In the genomic region with DNA sequence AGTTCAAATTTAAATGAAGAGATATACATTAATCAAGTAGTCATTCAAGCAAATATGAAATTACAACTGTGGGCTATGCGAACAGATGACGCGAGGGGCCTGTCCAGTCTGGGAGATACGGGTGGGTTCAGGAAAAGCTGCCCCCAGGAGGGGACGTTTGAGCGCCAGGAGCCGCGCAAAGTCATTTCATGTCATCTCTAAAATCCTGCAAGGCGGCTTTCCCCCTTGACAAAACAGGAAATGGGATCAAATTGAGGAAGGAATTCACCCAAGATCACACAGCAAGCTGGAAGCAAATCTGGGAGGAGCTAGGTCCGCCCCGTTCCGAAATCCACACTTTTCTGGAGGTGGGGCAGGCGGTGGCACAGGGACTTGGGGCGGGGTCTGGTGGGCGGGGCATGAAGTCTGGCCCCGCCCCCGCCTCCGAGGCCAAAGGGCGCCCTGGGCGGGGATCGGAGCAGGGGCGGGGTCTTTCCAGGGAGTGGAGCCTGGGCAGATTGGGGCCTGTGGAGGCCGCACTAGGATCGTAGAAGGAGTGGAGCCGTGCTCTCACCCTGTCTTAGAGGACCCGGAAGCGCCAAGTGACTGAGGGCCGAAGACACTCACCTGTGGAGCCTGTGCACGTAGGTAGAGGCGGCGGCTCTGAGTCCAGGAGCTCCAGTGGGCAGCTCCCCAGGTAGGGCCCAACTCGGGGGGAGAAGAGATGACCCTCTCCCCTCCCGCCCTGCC, we compare ENCODE assay signal across 1 cellular context.
TF ChIP-seq lines count a peak whose summit lies in the region.

Gene LPIN3 (plus strand): TSS at position 495 of the 729 bp plus-strand sequence. CDS start 4,983 bp downstream, outside the sequence.

TF ChIP-seq in liver, 16 proteins besides CTCF, POLR2A, EP300 and RAD21 (continued from another document):
- no peak for TF ChIP-seq ATF3 (IDR thresholded peaks at IDR 0.05)
- peak; percentile 60 for TF ChIP-seq YY1 (IDR thresholded peaks at IDR 0.05)
- TF ChIP-seq NR2F2 (IDR thresholded peaks at IDR 0.05), result peak; percentile 63
- TF ChIP-seq JUND (IDR thresholded peaks at IDR 0.05), result peak in 1 of 2 donors; percentile 32
- peak; percentile 68 to 78 for TF ChIP-seq HNF4A (conservative IDR thresholded peaks at IDR 0.05)
- peak; percentile 44 for TF ChIP-seq MAX (IDR thresholded peaks at IDR 0.05)
- TF ChIP-seq, protein P1, sequence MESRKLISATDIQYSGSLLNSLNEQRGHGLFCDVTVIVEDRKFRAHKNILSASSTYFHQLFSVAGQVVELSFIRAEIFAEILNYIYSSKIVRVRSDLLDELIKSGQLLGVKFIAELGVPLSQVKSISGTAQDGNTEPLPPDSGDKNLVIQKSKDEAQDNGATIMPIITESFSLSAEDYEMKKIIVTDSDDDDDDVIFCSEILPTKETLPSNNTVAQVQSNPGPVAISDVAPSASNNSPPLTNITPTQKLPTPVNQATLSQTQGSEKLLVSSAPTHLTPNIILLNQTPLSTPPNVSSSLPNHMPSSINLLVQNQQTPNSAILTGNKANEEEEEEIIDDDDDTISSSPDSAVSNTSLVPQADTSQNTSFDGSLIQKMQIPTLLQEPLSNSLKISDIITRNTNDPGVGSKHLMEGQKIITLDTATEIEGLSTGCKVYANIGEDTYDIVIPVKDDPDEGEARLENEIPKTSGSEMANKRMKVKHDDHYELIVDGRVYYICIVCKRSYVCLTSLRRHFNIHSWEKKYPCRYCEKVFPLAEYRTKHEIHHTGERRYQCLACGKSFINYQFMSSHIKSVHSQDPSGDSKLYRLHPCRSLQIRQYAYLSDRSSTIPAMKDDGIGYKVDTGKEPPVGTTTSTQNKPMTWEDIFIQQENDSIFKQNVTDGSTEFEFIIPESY (IDR thresholded peaks at IDR 0.05), result peak; percentile 22
- TF ChIP-seq GABPA (IDR thresholded peaks at IDR 0.05 in 1 of 2, conservative IDR thresholded peaks at IDR 0.05 in 1 of 2), result no peak
